In genomic region chr2:171345971-171346722, GRCh38 we compare ENCODE assay signal across 19 cellular contexts.
DNase-seq lines count a peak whose midpoint lies in the region; ATAC-seq and TF ChIP-seq lines count a peak whose summit lies in the region.
"Had no signal": no experiment of that assay in that cellular context is flagged by ENCODE, and none has a peak within 500 bp of the region (broad histone marks: within the 10 kb centered on the region; RNA-seq: fewer than 3 reads in every experiment).

No MANE protein-coding gene starts in this region.

- H3K4me3 Mint-ChIP-seq in WTC11 (no peak overlapping the region), H9 (no peak overlapping the region)
- H3K4me3 Mint-ChIP-seq: CD4-positive, CD25-positive, alpha-beta regulatory T cell; effector memory CD8-positive, alpha-beta T cell; naive thymus-derived CD4-positive, alpha-beta T cell had no signal

- no peak overlapping the region for H3K27ac ChIP-seq in mesendoderm (ENCODE audit: low read depth, low read length)
- H3K27ac ChIP-seq in H9 (ENCODE audit: insufficient read length, low read depth, low read length): no peak overlapping the region
- H3K27ac ChIP-seq: brain microvascular endothelial cell had no signal

- no peak overlapping the region for H4K91ac ChIP-seq in H9 (ENCODE audit: insufficient read length, low read depth, low read length)

- H3K4me2 ChIP-seq in mesendoderm (ENCODE audit: low read length) (no peak overlapping the region), H9 (ENCODE audit: insufficient read depth, insufficient read length, low read length) (no peak overlapping the region)

- H3K18ac ChIP-seq in mesendoderm (ENCODE audit: low read length): no peak overlapping the region
- no peak overlapping the region for H3K18ac ChIP-seq in H9 (ENCODE audit: insufficient read length, low read depth, low read length)

- H3K27ac Mint-ChIP-seq in WTC11 (peak overlapping the region; percentile 12; the same call in 1 of the 2 replicates), H9 (peak overlapping the region in 1 of 3 experiments; percentile 61; a peak in 1 of 7 replicates)
- H3K27ac Mint-ChIP-seq: effector memory CD8-positive, alpha-beta T cell had no signal

- no peaks in the 10 kb centered on the region for H3K23me2 ChIP-seq in H9 (ENCODE audit: insufficient read length, low read depth, low read length, poor library complexity, severe bottlenecking)

- H4K20me1 ChIP-seq in H9 (ENCODE audit: control insufficient read depth, insufficient read depth, insufficient read length): no peaks in the 10 kb centered on the region

- WGBS in mesendoderm (ENCODE audit: extremely low coverage, insufficient coverage, low lambda C conversion rate): no CpG with 5 or more reads among the region's 3 CpGs
- no CpG with 5 or more reads among the region's 3 CpGs for WGBS in H9 (ENCODE audit: extremely low coverage, insufficient read length, low lambda C conversion rate)

- H3K79me1 ChIP-seq in mesendoderm (ENCODE audit: low read length): no peaks in the 10 kb centered on the region
- no peaks in the 10 kb centered on the region for H3K79me1 ChIP-seq in H9 (ENCODE audit: insufficient read depth, low read depth, low read length, poor library complexity, severe bottlenecking)

- no peak overlapping the region for H3K23ac ChIP-seq in mesendoderm (ENCODE audit: low read length)
- no peak overlapping the region for H3K23ac ChIP-seq in H9 (ENCODE audit: insufficient read length, low read depth, low read length)

- H3K9me3 Mint-ChIP-seq in WTC11 (peaks cover 4% of the 10 kb centered on the region; the same call in 1 of the 2 replicates), H9 (peaks cover under 1 to 3% of the 10 kb centered on the region in 2 experiments; a peak in 3 of 5 replicates)
- H3K9me3 Mint-ChIP-seq: effector memory CD8-positive, alpha-beta T cell had no signal

- H3K9ac ChIP-seq in mesendoderm (ENCODE audit: low read length): no peak overlapping the region
- no peak overlapping the region for H3K9ac ChIP-seq in H9 (ENCODE audit: extremely low read depth, insufficient read length, low read length)

- H3K79me2 ChIP-seq in mesendoderm (ENCODE audit: control insufficient read depth, insufficient read depth, low read length) (no peaks in the 10 kb centered on the region), H9 (ENCODE audit: insufficient read depth, low read length) (no peaks in the 10 kb centered on the region)

- CTCF ChIA-PET in WTC11 (lab: Charles Lee): no interaction called here

- H3K4me3 ChIP-seq in GM12865 (ENCODE audit: low read depth, low read length): no peak overlapping the region
- H3K4me3 ChIP-seq in mesendoderm (ENCODE audit: low read length): no peak overlapping the region
- H3K4me3 ChIP-seq: HAP-1 had no signal

- POLR2A ChIA-PET in WTC11 (lab: Charles Lee): no interaction called here

- H3K36me3 Mint-ChIP-seq in WTC11 (peaks cover under 1% of the 10 kb centered on the region), H9 (ENCODE audit: insufficient read depth in 1 of 3, low read depth in 3 of 3) (peaks cover under 1% of the 10 kb centered on the region in 3 experiments; a peak in 3 of 7 replicates)
- H3K36me3 Mint-ChIP-seq: CD4-positive, CD25-positive, alpha-beta regulatory T cell had no signal

- H3K4ac ChIP-seq in mesendoderm (ENCODE audit: low read depth, low read length) (no peak overlapping the region), H9 (ENCODE audit: low read depth, low read length) (no peak overlapping the region)

- H3K4me1 Mint-ChIP-seq in WTC11: peaks cover 37% of the 10 kb centered on the region
- peaks cover 6 to 8% of the 10 kb centered on the region in 2 experiments; a peak in 3 of 4 replicates for H3K4me1 Mint-ChIP-seq in H9

- H4K5ac ChIP-seq in mesendoderm (ENCODE audit: low read length): no peak overlapping the region
- H4K5ac ChIP-seq in H9 (ENCODE audit: insufficient read length, low read depth, low read length): no peak overlapping the region

- no peak overlapping the region for H3K56ac ChIP-seq in mesendoderm (ENCODE audit: low read length)
- no peak overlapping the region for H3K56ac ChIP-seq in H9 (ENCODE audit: insufficient read length, low read depth, low read length)

- H2BK5ac ChIP-seq in mesendoderm (ENCODE audit: low read length) (no peak overlapping the region), H9 (ENCODE audit: insufficient read length, low read length) (no peak overlapping the region)

- no peaks in the 10 kb centered on the region for H3K27me3 Mint-ChIP-seq in WTC11 (ENCODE audit: low read depth)
- no peaks in the 10 kb centered on the region for H3K27me3 Mint-ChIP-seq in H9 (ENCODE audit: low read depth)
- H3K27me3 Mint-ChIP-seq: CD4-positive, CD25-positive, alpha-beta regulatory T cell; effector memory CD8-positive, alpha-beta T cell; naive thymus-derived CD4-positive, alpha-beta T cell had no signal

- no peak overlapping the region for H2AFZ ChIP-seq in H9 (ENCODE audit: low read length)

- no peaks in the 10 kb centered on the region for H3K9me3 ChIP-seq in H9 (ENCODE audit: control insufficient read depth, low read depth, low read length)
- H3K9me3 ChIP-seq: HAP-1 had no signal

- H4K8ac ChIP-seq in mesendoderm (ENCODE audit: low read depth, low read length): no peak overlapping the region
- H4K8ac ChIP-seq in H9 (replicated peaks; ENCODE audit: insufficient read length, low read depth, low read length): no peak overlapping the region

- H2BK20ac ChIP-seq in H9 (ENCODE audit: low read depth, low read length, poor library complexity, severe bottlenecking): no peak overlapping the region

- ATAC-seq in HG02642 (IDR thresholded peaks at IDR 0.05; ENCODE audit: poor library complexity, unreplicated experiment) (peak; percentile 7), WTC11 (no peak), HG02885 (IDR thresholded peaks at IDR 0.05; ENCODE audit: poor library complexity, unreplicated experiment) (no peak)
- ATAC-seq: effector memory CD8-positive, alpha-beta T cell; naive thymus-derived CD4-positive, alpha-beta T cell had no signal

- no peak overlapping the region for H2AK5ac ChIP-seq in mesendoderm (ENCODE audit: low read length)
- no peak overlapping the region for H2AK5ac ChIP-seq in H9 (ENCODE audit: insufficient read length, low read length)

- H3K27me3 ChIP-seq in mesendoderm (ENCODE audit: insufficient read depth, low read length, poor library complexity) (no peaks in the 10 kb centered on the region), H9 (ENCODE audit: insufficient read depth, low read length) (no peaks in the 10 kb centered on the region)
- H3K27me3 ChIP-seq: brain microvascular endothelial cell had no signal

- no peak overlapping the region for H2BK12ac ChIP-seq in H9 (ENCODE audit: insufficient read length, low read depth, low read length)

- no peaks in the 10 kb centered on the region for H3K36me3 ChIP-seq in mesendoderm (ENCODE audit: control insufficient read depth, insufficient read depth, low read length)
- H3K36me3 ChIP-seq: brain microvascular endothelial cell had no signal

- no peak overlapping the region for H2BK15ac ChIP-seq in mesendoderm (replicated peaks; ENCODE audit: low read depth)
- H2BK15ac ChIP-seq in H9 (ENCODE audit: low read depth, low read length): no peak overlapping the region

- no peak for TF ChIP-seq CTCF in GM12865 (IDR thresholded peaks at IDR 0.05; ENCODE audit: insufficient read depth, low read depth, low read length, missing control alignments)
- no peak for TF ChIP-seq CTCF in WTC11 (IDR thresholded peaks at IDR 0.05)
- TF ChIP-seq CTCF in H9 (conservative IDR thresholded peaks at IDR 0.05): no peak

- DNase-seq in GM12865 (ENCODE audit: low read depth): peak; percentile 65
- DNase-seq in WTC11 (ENCODE audit: low spot score): no peak
- DNase-seq in mesendoderm: peak; percentile 32
- no peak for DNase-seq in H9
- no peak for DNase-seq in middle frontal gyrus (ENCODE audit: extremely low spot score, low spot score)
- DNase-seq in GM03348 (ENCODE audit: low spot score): no peak
- DNase-seq: activated CD8-positive, alpha-beta memory T cell treated with anti-CD3 and anti-CD28 coated beads for 24 hours; activated gamma-delta T cell treated with Interleukin-2 at 50 U/mL for 16 hours; CD4-positive, CD25-positive, alpha-beta regulatory T cell; effector memory CD8-positive, alpha-beta T cell; islet precursor cell; naive thymus-derived CD4-positive, alpha-beta T cell; NCI-H1417; NCI-H524; T-helper 9 cell had no signal

- no peak overlapping the region for H3T11ph ChIP-seq in H9 (ENCODE audit: low read length)

- peaks cover 7% of the 10 kb centered on the region for H3K4me1 ChIP-seq in mesendoderm (ENCODE audit: control insufficient read depth, low read depth, low read length)
- H3K4me1 ChIP-seq in H9 (ENCODE audit: insufficient read depth, low read length): no peaks in the 10 kb centered on the region
- H3K4me1 ChIP-seq: HAP-1 had no signal

- no peak overlapping the region for H2BK120ac ChIP-seq in mesendoderm (ENCODE audit: low read depth, low read length)
- no peak overlapping the region for H2BK120ac ChIP-seq in H9 (ENCODE audit: low read depth, low read length, poor library complexity, severe bottlenecking)

- no peak overlapping the region for H3K14ac ChIP-seq in H9 (ENCODE audit: insufficient read depth, low read length)

TF ChIP-seq in WTC11, 78 proteins besides CTCF, POLR2A, EP300 and RAD21:
- TF ChIP-seq USF2 (CRISPR knock-in tag; IDR thresholded peaks at IDR 0.05) (no peak), ATF3 (CRISPR knock-in tag; conservative IDR thresholded peaks at IDR 0.05) (no peak), ZMAT4 (CRISPR knock-in tag; IDR thresholded peaks at IDR 0.05) (no peak), MAX (CRISPR knock-in tag; IDR thresholded peaks at IDR 0.05) (no peak)

Comparison
In these comparisons a context has a peak if more than half of its experiments do, and no peak if none do; other contexts are left out.
1. DNase-seq: peak in GM12865 (single experiment) and mesendoderm (single experiment); none in WTC11 (single experiment), H9 (single experiment), middle frontal gyrus (single experiment) and GM03348 (single experiment).